ENCODE assay signal across 11 cellular contexts in the genomic region with DNA sequence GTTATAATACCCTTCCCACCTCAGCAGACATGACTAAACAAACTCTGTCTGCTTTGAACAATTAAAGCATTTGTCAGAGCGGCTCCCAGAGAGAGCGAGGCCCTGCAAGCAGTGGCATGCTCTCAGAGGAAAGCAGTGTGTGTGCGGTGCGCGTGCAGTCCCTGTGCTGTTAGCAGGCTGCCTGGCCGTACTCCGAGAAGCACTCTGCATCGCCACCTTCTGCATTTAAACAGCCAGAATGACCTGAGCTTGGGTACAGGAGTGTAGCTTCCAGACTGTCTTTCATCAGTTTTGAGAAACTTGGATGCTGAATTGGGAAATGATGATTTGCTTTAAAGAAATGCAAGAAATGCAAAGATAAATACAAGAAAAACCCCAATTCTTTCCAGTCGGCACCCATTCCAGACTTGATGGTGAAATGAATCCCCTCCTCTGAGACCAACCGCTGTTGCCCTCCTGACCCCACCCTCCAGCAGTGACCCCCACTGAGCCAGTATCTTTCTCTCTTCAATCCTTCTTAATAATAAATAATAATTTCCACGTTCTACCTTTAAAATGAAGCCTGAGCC.
DNase-seq lines count a peak whose midpoint lies in the region; ATAC-seq, FAIRE-seq and TF ChIP-seq lines count a peak whose summit lies in the region.
"Had no signal": no experiment of that assay in that cellular context is flagged by ENCODE, and none has a peak within 500 bp of the region (broad histone marks: within the 10 kb centered on the region; RNA-seq: fewer than 3 reads in every experiment).

No MANE protein-coding gene starts in this region.

- H3K79me2 ChIP-seq in HepG2 (ENCODE audit: insufficient read depth, low read length): no peaks in the 10 kb centered on the region

- no peaks in the 10 kb centered on the region for H3K9me3 Mint-ChIP-seq in MCF 10A (ENCODE audit: unreplicated experiment)
- H3K9me3 Mint-ChIP-seq in activated CD4-positive, alpha-beta memory T cell treated with anti-CD3 and anti-CD28 coated beads for 36 hours: no peaks in the 10 kb centered on the region

- no peak for TF ChIP-seq RAD21 in HepG2 (CRISPR knock-in tag; IDR thresholded peaks at IDR 0.05)

- 0 out of 2 replicates have a peak, but pooled peaks have one; percentile 22 for TF ChIP-seq CTCF in HepG2 (CRISPR knock-in tag; IDR thresholded peaks at IDR 0.05)
- no peak for TF ChIP-seq CTCF in right lobe of liver (IDR thresholded peaks at IDR 0.05)
- no peak for TF ChIP-seq CTCF in MCF 10A (IDR thresholded peaks at IDR 0.05; ENCODE audit: unreplicated experiment)
- no peak for TF ChIP-seq CTCF in left lung (IDR thresholded peaks at IDR 0.05)

- POLR2A ChIA-PET in HepG2 (lab: Yijun Ruan, JAX) (no interaction called here), MCF 10A (lab: Yijun Ruan, JAX) (interaction anchor here (0.8 to 1.9 kb wide), 5 partner anchors 70 to 151 kb away, joined by 3 to 5 read pairs (median 4); no protein-coding TSS in a partner anchor)
- POLR2A ChIA-PET in activated CD4-positive, alpha-beta memory T cell treated with anti-CD3 and anti-CD28 coated beads for 36 hours (lab: Charles Lee): no interaction called here

- peak; percentile 41 for DNase-seq in HepG2 (ENCODE audit: low spot score)
- no peak for DNase-seq in right lobe of liver
- peak; percentile 90 for DNase-seq in MCF 10A (ENCODE audit: unreplicated experiment)
- no peak for DNase-seq in left lung
- no peak for DNase-seq in activated CD4-positive, alpha-beta memory T cell treated with anti-CD3 and anti-CD28 coated beads for 36 hours
- DNase-seq in HT-29 (ENCODE audit: low spot score): no peak
- DNase-seq in NCI-H187 treated with DMSO at 0.1 percent for 48 hours (lab: John Stamatoyannopoulos, UW): no peak
- DNase-seq in cortex of kidney (lab: John Stamatoyannopoulos, UW): no peak
- DNase-seq: PC-3 had no signal

- FAIRE-seq in HepG2 (lab: Jason Lieb, UNC): no peak

- H3K9me3 ChIP-seq in HepG2 (ENCODE audit: low read length) (no peaks in the 10 kb centered on the region), right lobe of liver (no peaks in the 10 kb centered on the region), left lung (no peaks in the 10 kb centered on the region)

- CTCF ChIA-PET in HepG2 (lab: Yijun Ruan, JAX; ENCODE audit: low intra/inter-chr PET ratio, low total read pairs): no interaction called here
- CTCF ChIA-PET in MCF 10A (lab: Yijun Ruan, JAX): interaction anchor here (0.6 to 1.4 kb wide), 5 partner anchors 9 to 466 kb away, joined by 3 to 9 read pairs (median 3); no protein-coding TSS in a partner anchor
- CTCF ChIA-PET in activated CD4-positive, alpha-beta memory T cell treated with anti-CD3 and anti-CD28 coated beads for 36 hours (lab: Charles Lee): no interaction called here

- H3K27me3 Mint-ChIP-seq in MCF 10A (ENCODE audit: insufficient read depth, unreplicated experiment): no peaks in the 10 kb centered on the region
- no peaks in the 10 kb centered on the region for H3K27me3 Mint-ChIP-seq in activated CD4-positive, alpha-beta memory T cell treated with anti-CD3 and anti-CD28 coated beads for 36 hours

- peak; percentile 49; the same call in 2 of the 3 replicates for ATAC-seq in HepG2
- no peak for ATAC-seq in right lobe of liver
- peak; percentile 58 for ATAC-seq in left lung
- ATAC-seq: PC-3 had no signal

- WGBS in HepG2 (ENCODE audit: low lambda C conversion rate): 82% methylated on average over 6 of the region's 11 CpGs
- WGBS in right lobe of liver (ENCODE audit: insufficient coverage, low coverage, low lambda C conversion rate, missing lambda C conversion rate): 100% methylated on average over 5 of the region's 11 CpGs

- peaks cover 25% of the 10 kb centered on the region for H3K4me1 Mint-ChIP-seq in MCF 10A (ENCODE audit: insufficient read depth, unreplicated experiment)
- H3K4me1 Mint-ChIP-seq in activated CD4-positive, alpha-beta memory T cell treated with anti-CD3 and anti-CD28 coated beads for 36 hours (ENCODE audit: low read depth): no peaks in the 10 kb centered on the region

- no peak overlapping the region for H3K4me3 Mint-ChIP-seq in MCF 10A (ENCODE audit: unreplicated experiment)
- H3K4me3 Mint-ChIP-seq in activated CD4-positive, alpha-beta memory T cell treated with anti-CD3 and anti-CD28 coated beads for 36 hours: no peak overlapping the region

- H4K20me1 ChIP-seq in HepG2 (ENCODE audit: insufficient read depth, low read length): no peaks in the 10 kb centered on the region

- H3K4me1 ChIP-seq in HepG2 (ENCODE audit: insufficient read depth, low read length) (no peaks in the 10 kb centered on the region; the same call in 1 of the 2 replicates), right lobe of liver (no peaks in the 10 kb centered on the region), left lung (no peaks in the 10 kb centered on the region)
- H3K4me1 ChIP-seq: BLaER1 treated with 17β-estradiol and CSF1 and Interleukin-3, amounts not matched to agents 10 nM and 100 nM had no signal

- H2AFZ ChIP-seq in HepG2 (ENCODE audit: low read length): no peak overlapping the region

- H3K4me3 ChIP-seq in HepG2 (replicated peaks in 1 of 3; ENCODE audit: insufficient read depth in 1 of 3, low read depth in 2 of 3, low read length in 3 of 3): no peak overlapping the region
- no peak overlapping the region for H3K4me3 ChIP-seq in right lobe of liver
- no peak overlapping the region for H3K4me3 ChIP-seq in left lung
- H3K4me3 ChIP-seq: BLaER1 treated with 17β-estradiol and CSF1 and Interleukin-3, amounts not matched to agents 10 nM and 100 nM; skin epidermis had no signal

- H3K27me3 ChIP-seq in HepG2 (ENCODE audit: control insufficient read depth in 1 of 2, insufficient read depth in 2 of 2, low read length in 2 of 2): no peaks in the 10 kb centered on the region
- H3K27me3 ChIP-seq in right lobe of liver: no peaks in the 10 kb centered on the region
- no peaks in the 10 kb centered on the region for H3K27me3 ChIP-seq in left lung
- H3K27me3 ChIP-seq: BLaER1 treated with 17β-estradiol and CSF1 and Interleukin-3, amounts not matched to agents 10 nM and 100 nM had no signal

- no peak overlapping the region for H3K4me2 ChIP-seq in HepG2 (ENCODE audit: low read depth, low read length)
- H3K4me2 ChIP-seq: BLaER1 treated with 17β-estradiol and CSF1 and Interleukin-3, amounts not matched to agents 10 nM and 100 nM had no signal

- H3K27ac Mint-ChIP-seq in MCF 10A (ENCODE audit: low read depth, unreplicated experiment): peak overlapping the region; percentile 31
- H3K27ac Mint-ChIP-seq in activated CD4-positive, alpha-beta memory T cell treated with anti-CD3 and anti-CD28 coated beads for 36 hours: no peak overlapping the region

- intact Hi-C loops in HepG2 (cut with micrococcal nuclease; ENCODE audit: unreplicated experiment): no loop called here
- intact Hi-C loops in right lobe of liver (cut with DNase I): no loop called here
- intact Hi-C loops in MCF 10A (cut with micrococcal nuclease): loop anchor here (2.0 to 5.0 kb wide), 2 partner anchors 138 to 151 kb away; no protein-coding TSS in a partner anchor
- intact Hi-C loops in left lung (cut with DNase I): no loop called here
- intact Hi-C loops in activated CD4-positive, alpha-beta memory T cell treated with anti-CD3 and anti-CD28 coated beads for 36 hours (cut with micrococcal nuclease): no loop called here

- no peak overlapping the region for H3K9ac ChIP-seq in HepG2 (ENCODE audit: insufficient read depth, low read depth, low read length)
- H3K9ac ChIP-seq: BLaER1 treated with 17β-estradiol and CSF1 and Interleukin-3, amounts not matched to agents 10 nM and 100 nM had no signal

- H3K36me3 ChIP-seq in HepG2 (replicated peaks in 1 of 2; ENCODE audit: control insufficient read depth in 1 of 2, insufficient read depth in 2 of 2, low read length in 2 of 2) (no peaks in the 10 kb centered on the region), right lobe of liver (no peaks in the 10 kb centered on the region), left lung (no peaks in the 10 kb centered on the region)

- in situ Hi-C loops in HepG2 (cut with HindIII; ENCODE audit: extremely low pct_ligation_motif_present, low pct_unique_long_range_greater_than_20kb): no loop called here

- H3K27ac ChIP-seq in HepG2 (ENCODE audit: extremely low read length, insufficient read depth, low read length) (no peak overlapping the region), right lobe of liver (no peak overlapping the region), left lung (no peak overlapping the region)
- H3K27ac ChIP-seq: BLaER1 treated with 17β-estradiol and CSF1 and Interleukin-3, amounts not matched to agents 10 nM and 100 nM had no signal

- BruUV-seq in HepG2 (replicated peaks; lab: Mats Ljungman, UMichigan) (no TSS peak), MCF 10A (replicated peaks; lab: Mats Ljungman, UMichigan) (no TSS peak)

- peaks cover 20% of the 10 kb centered on the region for H3K36me3 Mint-ChIP-seq in MCF 10A (ENCODE audit: insufficient read depth, unreplicated experiment)
- peaks cover 7% of the 10 kb centered on the region for H3K36me3 Mint-ChIP-seq in activated CD4-positive, alpha-beta memory T cell treated with anti-CD3 and anti-CD28 coated beads for 36 hours

- TF ChIP-seq EP300 in HepG2 (IDR thresholded peaks at IDR 0.05; ENCODE audit: low read depth in 2 of 2, low read length in 2 of 2): no peak
- TF ChIP-seq EP300 in HepG2 (CRISPR knock-in tag; IDR thresholded peaks at IDR 0.05; ENCODE audit: borderline replicate concordance): no peak

- no peak for TF ChIP-seq POLR2A in HepG2 (IDR thresholded peaks at IDR 0.05; ENCODE audit: insufficient read depth in 1 of 2, low read depth in 2 of 2, low read length in 2 of 2)
- TF ChIP-seq POLR2A in right lobe of liver (IDR thresholded peaks at IDR 0.05): no peak

Comparison
In these comparisons a context has a peak if more than half of its experiments do, and no peak if none do; other contexts are left out.
1. ATAC-seq: peak in HepG2 (single experiment) and left lung (single experiment); none in right lobe of liver (0 of 4).
2. DNase-seq: peak in HepG2 (single experiment) and MCF 10A (single experiment); none in right lobe of liver (0 of 3), left lung (0 of 2), activated CD4-positive, alpha-beta memory T cell treated with anti-CD3 and anti-CD28 coated beads for 36 hours (single experiment), HT-29 (single experiment), NCI-H187 treated with DMSO at 0.1 percent for 48 hours (single experiment) and cortex of kidney (single experiment).